In the genomic region with DNA sequence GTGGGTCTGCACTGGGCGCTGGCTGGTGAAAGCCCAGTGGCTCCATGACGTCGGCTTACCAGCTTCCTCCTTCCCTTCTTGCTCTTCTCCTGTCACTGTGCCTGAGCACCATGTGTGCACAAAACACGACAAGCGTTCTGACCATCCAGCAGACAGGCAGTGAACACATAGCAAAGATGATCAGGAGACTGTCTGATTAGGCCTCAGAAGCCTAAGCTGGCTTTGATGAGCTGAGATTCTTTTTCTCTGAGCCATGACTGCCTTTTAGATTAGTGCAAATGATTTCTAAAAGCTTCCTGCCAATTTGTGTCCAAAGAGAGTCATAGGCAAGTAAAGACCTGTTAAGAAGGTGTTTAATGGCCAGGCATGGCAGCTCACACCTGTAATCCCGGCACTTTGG, we compare ENCODE assay signal across 18 cellular contexts. TPM values are rescaled to one million over a fixed set of nuclear protein-coding genes. Genes with fewer than 3 reads are reported as not detected.
"Had no signal": no experiment of that assay in that cellular context is flagged by ENCODE, and none has a peak within 500 bp of the region (broad histone marks: within the 10 kb centered on the region; RNA-seq: fewer than 3 reads in every experiment).

No MANE protein-coding gene starts in this region.

- H3K36me3 ChIP-seq: prostate gland, transverse colon had no signal

- H3K36me3 Mint-ChIP-seq: T-cell had no signal

- H3K9me3 Mint-ChIP-seq: activated T-helper 17 cell treated with anti-CD3 and anti-CD28 coated beads, Interleukin-2, amount 50 U/mL, for 72 hours; T-cell had no signal

- FAIRE-seq: endometrium, frontal cortex, small intestine had no signal

- H3K27ac Mint-ChIP-seq: activated T-helper 17 cell treated with anti-CD3 and anti-CD28 coated beads, Interleukin-2, amount 50 U/mL, for 72 hours; nephron; T-cell had no signal

- H3K27ac ChIP-seq: prostate gland, transverse colon had no signal

- H3K4me1 Mint-ChIP-seq: activated T-helper 17 cell treated with anti-CD3 and anti-CD28 coated beads, Interleukin-2, amount 50 U/mL, for 72 hours; nephron; T-cell had no signal

- H3K27me3 ChIP-seq: transverse colon had no signal

- DNase-seq: activated CD4-positive, CD25-positive, alpha-beta regulatory T cell treated with anti-CD3 and anti-CD28 coated beads, Interleukin-2, amount 50 U/mL, for 72 hours; activated naive CD4-positive, alpha-beta T cell treated with Interleukin-2 at 50 U/mL for 16 hours; aorta; head of caudate nucleus; occipital lobe; right cardiac atrium; small intestine; stimulated activated CD4-positive, alpha-beta T cell treated with anti-CD3 and anti-CD28 coated beads, Interleukin-4, amount 100 ng/mL, for 24 hours; stimulated activated naive CD8-positive, alpha-beta T cell treated with anti-CD3 and anti-CD28 coated beads, Interleukin-15, Interleukin-2, amounts not matched to agents 100 U/mL and 50 U/mL, for 24 hours; T-cell; T1000; transverse colon had no signal

- H3K4me3 Mint-ChIP-seq: activated T-helper 17 cell treated with anti-CD3 and anti-CD28 coated beads, Interleukin-2, amount 50 U/mL, for 72 hours; nephron; T-cell had no signal

- H3K4me1 ChIP-seq: prostate gland, transverse colon had no signal

- H3K9me3 ChIP-seq: prostate gland, transverse colon had no signal

- H3K4me3 ChIP-seq: prostate gland, transverse colon had no signal

RNA-seq across cellular contexts. Expression of gene TMEM132B, which starts 37.9 kb away (rescaled TPM):
- total RNA-seq: activated CD8-positive, alpha-beta memory T cell treated with anti-CD3 and anti-CD28 coated beads for 36 hours; activated T-helper 17 cell treated with anti-CD3 and anti-CD28 coated beads, Interleukin-2, amount 50 U/mL, for 72 hours had no signal
